Comparison of ENCODE assay signal across 12 cellular contexts in the genomic region with DNA sequence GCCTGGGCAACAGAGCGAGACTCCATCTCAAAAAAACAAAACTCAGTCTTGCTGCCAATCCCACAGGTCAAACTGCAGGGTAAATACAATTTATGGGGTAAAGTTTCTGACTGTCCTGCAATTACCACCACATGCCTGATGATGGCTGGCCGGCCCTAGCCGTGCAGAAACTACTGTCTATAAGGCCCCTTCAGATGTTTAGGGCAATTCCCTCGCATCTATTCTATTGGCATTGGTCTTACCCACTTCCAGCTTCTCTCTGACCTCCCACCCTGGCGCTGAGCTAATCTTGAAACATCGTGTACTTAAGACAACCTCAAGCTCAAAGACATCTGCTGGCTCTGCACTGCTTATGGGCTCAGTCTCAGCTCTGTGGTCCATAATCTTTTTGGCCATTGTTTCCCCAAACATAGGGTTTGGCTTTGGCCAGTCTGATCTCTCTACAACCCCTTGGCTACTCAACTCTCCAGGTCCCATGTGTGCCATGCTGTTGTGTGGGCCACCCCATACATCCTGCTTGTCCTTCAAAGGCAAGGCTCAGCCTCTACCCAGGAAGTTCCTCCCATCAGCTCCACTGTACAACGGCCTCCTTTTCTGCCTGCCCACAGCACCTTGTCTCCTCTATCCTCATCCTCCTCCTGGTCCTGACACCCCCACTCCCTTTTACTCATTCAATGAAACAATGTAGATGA. TPM values are rescaled to one million over a fixed set of nuclear protein-coding genes. Genes with fewer than 3 reads are reported as not detected.
DNase-seq lines count a peak whose midpoint lies in the region; ATAC-seq and TF ChIP-seq lines count a peak whose summit lies in the region.
"Had no signal": no experiment of that assay in that cellular context is flagged by ENCODE, and none has a peak within 500 bp of the region (broad histone marks: within the 10 kb centered on the region; RNA-seq: fewer than 3 reads in every experiment).

No MANE protein-coding gene starts in this region.

- H3K36me3 ChIP-seq in OCI-LY7 (ENCODE audit: insufficient read depth, low read length) (peaks cover 35% of the 10 kb centered on the region; the same call in 1 of the 2 replicates), endodermal cell (ENCODE audit: control insufficient read depth, insufficient read depth, low read length) (no peaks in the 10 kb centered on the region)
- H3K36me3 ChIP-seq: adrenal gland had no signal

- no peaks in the 10 kb centered on the region for H3K27me3 Mint-ChIP-seq in activated CD4-positive, alpha-beta T cell treated with anti-CD3 and anti-CD28 coated beads, Interleukin-2, amount 10 ng/mL, durations not matched to agents 7 days and 5 days
- no peaks in the 10 kb centered on the region for H3K27me3 Mint-ChIP-seq in endodermal cell (ENCODE audit: insufficient read depth)

- H3K4me2 ChIP-seq in OCI-LY7 (ENCODE audit: low read length) = peak overlapping the region; percentile 46

- TF ChIP-seq CTCF in OCI-LY7 (conservative IDR thresholded peaks at IDR 0.05; ENCODE audit: low read length) = peak; percentile 28; the same call in 1 of the 2 replicates
- TF ChIP-seq CTCF in endodermal cell (conservative IDR thresholded peaks at IDR 0.05) = peak; percentile 16

- no peak overlapping the region for H2AFZ ChIP-seq in OCI-LY7 (ENCODE audit: low read length)
- H2AFZ ChIP-seq: parathyroid adenoma had no signal

- WGBS in endodermal cell (ENCODE audit: insufficient coverage in 1 of 2, insufficient read length in 1 of 2), 2 experiments = 96 to 97% methylated on average over 6 to 7 of the region's 7 CpGs

- DNase-seq in activated CD4-positive, alpha-beta T cell treated with anti-CD3 and anti-CD28 coated beads, Interleukin-2, amount 10 ng/mL, durations not matched to agents 7 days and 5 days = no peak
- DNase-seq in activated CD4-positive, alpha-beta T cell treated with anti-CD3 and anti-CD28 coated beads, Interleukin-2, amount 50 U/mL, for 4 hours = no peak
- DNase-seq in OCI-LY7 (ENCODE audit: low spot score) (peak; percentile 46), endodermal cell (no peak), NCI-H1105 (lab: John Stamatoyannopoulos, UW) (no peak), NCI-H1092 (lab: John Stamatoyannopoulos, UW) (no peak), Ammon's horn (ENCODE audit: low spot score) (no peak)
- no peak for DNase-seq in stimulated activated effector memory CD8-positive, alpha-beta T cell treated with anti-CD3 and anti-CD28 coated beads, Interleukin-12 subunit alpha, Interleukin-12 subunit beta, amount 100 ng/mL, for 72 hours (ENCODE audit: low spot score in 2 of 2)
- DNase-seq: NCI-H1417 treated with DMSO at 0.1 percent for 48 hours had no signal

- peaks cover 48% of the 10 kb centered on the region for H3K36me3 Mint-ChIP-seq in activated CD4-positive, alpha-beta T cell treated with anti-CD3 and anti-CD28 coated beads, Interleukin-2, amount 10 ng/mL, durations not matched to agents 7 days and 5 days (ENCODE audit: low read depth)
- peaks cover 3% of the 10 kb centered on the region for H3K36me3 Mint-ChIP-seq in endodermal cell (ENCODE audit: low read depth)
- H3K36me3 Mint-ChIP-seq in stimulated activated effector memory CD8-positive, alpha-beta T cell treated with anti-CD3 and anti-CD28 coated beads, Interleukin-12 subunit alpha, Interleukin-12 subunit beta, amount 100 ng/mL, for 72 hours = peaks cover 96% of the 10 kb centered on the region

- no peaks in the 10 kb centered on the region for H3K9me3 Mint-ChIP-seq in activated CD4-positive, alpha-beta T cell treated with anti-CD3 and anti-CD28 coated beads, Interleukin-2, amount 10 ng/mL, durations not matched to agents 7 days and 5 days
- H3K9me3 Mint-ChIP-seq in endodermal cell = no peaks in the 10 kb centered on the region
- no peaks in the 10 kb centered on the region for H3K9me3 Mint-ChIP-seq in stimulated activated effector memory CD8-positive, alpha-beta T cell treated with anti-CD3 and anti-CD28 coated beads, Interleukin-12 subunit alpha, Interleukin-12 subunit beta, amount 100 ng/mL, for 72 hours

- H3K27ac Mint-ChIP-seq in activated CD4-positive, alpha-beta T cell treated with anti-CD3 and anti-CD28 coated beads, Interleukin-2, amount 10 ng/mL, durations not matched to agents 7 days and 5 days = peak overlapping the region; percentile 54
- H3K27ac Mint-ChIP-seq in endodermal cell = no peak overlapping the region
- H3K27ac Mint-ChIP-seq in stimulated activated effector memory CD8-positive, alpha-beta T cell treated with anti-CD3 and anti-CD28 coated beads, Interleukin-12 subunit alpha, Interleukin-12 subunit beta, amount 100 ng/mL, for 72 hours = peak overlapping the region; percentile 61

- peaks cover 89% of the 10 kb centered on the region for H3K79me2 ChIP-seq in OCI-LY7 (ENCODE audit: insufficient read depth, low read depth, low read length)

- peaks cover 81% of the 10 kb centered on the region for H3K4me1 Mint-ChIP-seq in activated CD4-positive, alpha-beta T cell treated with anti-CD3 and anti-CD28 coated beads, Interleukin-2, amount 10 ng/mL, durations not matched to agents 7 days and 5 days
- H3K4me1 Mint-ChIP-seq in endodermal cell = no peaks in the 10 kb centered on the region
- peaks cover 76% of the 10 kb centered on the region for H3K4me1 Mint-ChIP-seq in stimulated activated effector memory CD8-positive, alpha-beta T cell treated with anti-CD3 and anti-CD28 coated beads, Interleukin-12 subunit alpha, Interleukin-12 subunit beta, amount 100 ng/mL, for 72 hours

- H3K27me3 ChIP-seq in endodermal cell (ENCODE audit: control insufficient read depth, insufficient read depth, low read length, poor library complexity, severe bottlenecking) = no peaks in the 10 kb centered on the region
- H3K27me3 ChIP-seq: adrenal gland had no signal

- POLR2A ChIA-PET in activated CD4-positive, alpha-beta T cell treated with anti-CD3 and anti-CD28 coated beads, Interleukin-2, amount 10 ng/mL, durations not matched to agents 7 days and 5 days (lab: Charles Lee) = no interaction called here
- POLR2A ChIA-PET in OCI-LY7 (lab: Charles Lee) = interaction anchor here (1.0 to 4.5 kb wide), 2 partner anchors 12 to 17 kb away, joined by 7 to 34 read pairs; partner anchors contain the start of gene MAP3K14

- no peak for ATAC-seq in stimulated activated effector memory CD8-positive, alpha-beta T cell treated with anti-CD3 and anti-CD28 coated beads, Interleukin-12 subunit alpha, Interleukin-12 subunit beta, amount 100 ng/mL, for 72 hours

- BruUV-seq in OCI-LY7 (replicated peaks; lab: Mats Ljungman, UMichigan) = no TSS peak

- H3K4me3 Mint-ChIP-seq in activated CD4-positive, alpha-beta T cell treated with anti-CD3 and anti-CD28 coated beads, Interleukin-2, amount 10 ng/mL, durations not matched to agents 7 days and 5 days = no peak overlapping the region
- no peak overlapping the region for H3K4me3 Mint-ChIP-seq in endodermal cell
- no peak overlapping the region for H3K4me3 Mint-ChIP-seq in stimulated activated effector memory CD8-positive, alpha-beta T cell treated with anti-CD3 and anti-CD28 coated beads, Interleukin-12 subunit alpha, Interleukin-12 subunit beta, amount 100 ng/mL, for 72 hours

- H3K4me3 ChIP-seq in OCI-LY7 (ENCODE audit: low read depth, low read length, poor library complexity, severe bottlenecking) (no peak overlapping the region), endodermal cell (ENCODE audit: low read length) (no peak overlapping the region)
- H3K4me3 ChIP-seq: adrenal gland had no signal

- CTCF ChIA-PET in activated CD4-positive, alpha-beta T cell treated with anti-CD3 and anti-CD28 coated beads, Interleukin-2, amount 10 ng/mL, durations not matched to agents 7 days and 5 days (lab: Charles Lee) = interaction anchor here (1.3 kb wide), 1 partner anchor 12 kb away, joined by 3 read pairs; no protein-coding TSS in a partner anchor
- CTCF ChIA-PET in OCI-LY7 (lab: Charles Lee; ENCODE audit: unreplicated experiment) = interaction anchor here (1.2 kb wide), 1 partner anchor 12 kb away, joined by 4 read pairs; no protein-coding TSS in a partner anchor

- peaks cover 4% of the 10 kb centered on the region; the same call in 1 of the 2 replicates for H4K20me1 ChIP-seq in OCI-LY7 (ENCODE audit: insufficient read depth, low read length)

- no peak overlapping the region for H3K9ac ChIP-seq in endodermal cell (ENCODE audit: extremely low read depth, low read length, poor library complexity, severe bottlenecking)
- H3K9ac ChIP-seq: parathyroid adenoma had no signal

- intact Hi-C loops in OCI-LY7 (cut with micrococcal nuclease; ENCODE audit: unreplicated experiment) = no loop called here

- H3K9me2 ChIP-seq in OCI-LY7 (ENCODE audit: insufficient read depth, low read length) = no peaks in the 10 kb centered on the region

- no peaks in the 10 kb centered on the region for H3K9me3 ChIP-seq in OCI-LY7 (ENCODE audit: low read length)
- H3K9me3 ChIP-seq in endodermal cell (ENCODE audit: control insufficient read depth, low read length) = no peaks in the 10 kb centered on the region
- H3K9me3 ChIP-seq: adrenal gland had no signal

- peak overlapping the region; percentile 8 for H3K27ac ChIP-seq in OCI-LY7 (ENCODE audit: low read depth, low read length, poor library complexity, severe bottlenecking)
- H3K27ac ChIP-seq in endodermal cell (ENCODE audit: low read depth, low read length) = no peak overlapping the region
- H3K27ac ChIP-seq: parathyroid adenoma had no signal

- H3K4me1 ChIP-seq in OCI-LY7 (ENCODE audit: insufficient read depth, low read length, poor library complexity, severe bottlenecking) (peaks cover 90% of the 10 kb centered on the region), endodermal cell (ENCODE audit: control insufficient read depth, insufficient read depth, low read length) (no peaks in the 10 kb centered on the region)

RNA-seq across cellular contexts. Expression of gene MAP3K14, which starts 16.6 kb away (rescaled TPM):
- total RNA-seq in activated CD4-positive, alpha-beta T cell treated with anti-CD3 and anti-CD28 coated beads, Interleukin-2, amount 10 ng/mL, durations not matched to agents 7 days and 5 days = 10 to 100 TPM; 25.8 to 26.0 TPM
- total RNA-seq in OCI-LY7 (2014; rRNA removed; shearing (Covaris generic)) = 7.1 and 12.3 TPM in 2 replicates
- total RNA-seq in OCI-LY7 (2022) (21.2 and 22.8 TPM in 2 replicates), endodermal cell (1 to 10 TPM; 4.6 to 5.5 TPM)
- 5.3 TPM for polyA plus RNA-seq in endodermal cell (2013, experiment 1 of 2)
- 4.0 TPM for polyA plus RNA-seq in endodermal cell (2013, experiment 2 of 2)

RNA-seq across cellular contexts. Expression of gene SPATA32, which starts 38.3 kb away (rescaled TPM):
- total RNA-seq in activated CD4-positive, alpha-beta T cell treated with anti-CD3 and anti-CD28 coated beads, Interleukin-2, amount 10 ng/mL, durations not matched to agents 7 days and 5 days = under 1 TPM; 0.27 to 0.67 TPM
- total RNA-seq in OCI-LY7 (2014; rRNA removed; shearing (Covaris generic)) = 0.41 TPM in 1 of 2 replicates, not detected in the other
- total RNA-seq in OCI-LY7 (2022) = 0.18 TPM in 1 of 2 replicates, not detected in the other
- total RNA-seq in endodermal cell = under 1 TPM in 1 of 2 donors, not detected in 1; 0.18 TPM
- not detected for polyA plus RNA-seq in endodermal cell (2013, experiment 1 of 2)
- polyA plus RNA-seq in endodermal cell (2013, experiment 2 of 2) = not detected
- total RNA-seq: G401 had no signal
- polyA plus RNA-seq: adrenal gland had no signal
